1 cellular context compared by ENCODE assay signal in genomic region chr7:138024334-138024691, GRCh38.
TF ChIP-seq lines count a peak whose summit lies in the region.

No MANE protein-coding gene starts in this region.

TF ChIP-seq in GM12878, 131 proteins besides CTCF, POLR2A, EP300 and RAD21:
- TF ChIP-seq JUNB (IDR thresholded peaks at IDR 0.05) (peak; percentile 39; the same call in 1 of the 2 replicates), JUND (IDR thresholded peaks at IDR 0.05; ENCODE audit: low read depth, low read length) (no peak), RB1 (IDR thresholded peaks at IDR 0.05; ENCODE audit: borderline replicate concordance) (no peak), ATF2 (IDR thresholded peaks at IDR 0.05; ENCODE audit: low read length) (0 out of 2 replicates have a peak, but pooled peaks have one; percentile 29), SUPT20H (IDR thresholded peaks at IDR 0.05; ENCODE audit: borderline replicate concordance, control insufficient read depth, low read depth, low read length) (no peak)
